Comparison of ENCODE assay signal across 9 cellular contexts in genomic region chr19:3146677-3147100, GRCh38. TPM values are rescaled to one million over a fixed set of nuclear protein-coding genes. Genes with fewer than 3 reads are reported as not detected.
A peak's percentile ranks its signal among the peaks of the same experiment; 100 is the strongest.
DNase-seq lines count a peak whose midpoint lies in the region; ATAC-seq and TF ChIP-seq lines count a peak whose summit lies in the region.
"Had no signal": no experiment of that assay in that cellular context is flagged by ENCODE, and none has a peak within 500 bp of the region (broad histone marks: within the 10 kb centered on the region; RNA-seq: fewer than 3 reads in every experiment).

No MANE protein-coding gene starts in this region.

- BruUV-seq in Caco-2 (replicated peaks; lab: Mats Ljungman, UMichigan) = no TSS peak

- H3K4me1 Mint-ChIP-seq in Caco-2 (ENCODE audit: low read depth, unreplicated experiment) = no peaks in the 10 kb centered on the region
- H3K4me1 Mint-ChIP-seq in activated naive CD8-positive, alpha-beta T cell treated with anti-CD3 and anti-CD28 coated beads for 36 hours = peaks cover 7% of the 10 kb centered on the region

- intact Hi-C loops in Caco-2 (cut with micrococcal nuclease; ENCODE audit: unreplicated experiment) = no loop called here

- H3K27ac Mint-ChIP-seq in Caco-2 (ENCODE audit: unreplicated experiment) = no peak overlapping the region
- H3K27ac Mint-ChIP-seq in activated naive CD8-positive, alpha-beta T cell treated with anti-CD3 and anti-CD28 coated beads for 36 hours = no peak overlapping the region

- no peak overlapping the region for H3K9ac ChIP-seq in liver (ENCODE audit: low read depth in 1 of 2, low read length in 2 of 2)

- H3K4me3 ChIP-seq in Caco-2 (ENCODE audit: low read depth, low read length) (no peak overlapping the region), liver (ENCODE audit: low read depth in 1 of 3, low read length in 3 of 3) (no peak overlapping the region)
- H3K4me3 ChIP-seq: HAP-1 had no signal

- H3K36me3 ChIP-seq in Caco-2 (ENCODE audit: control insufficient read depth, insufficient read depth, low read length) (no peaks in the 10 kb centered on the region), liver (ENCODE audit: control insufficient read depth in 4 of 4, insufficient read depth in 3 of 4, low read depth in 1 of 4, low read length in 3 of 4) (no peaks in the 10 kb centered on the region)
- H3K36me3 ChIP-seq: HAP-1 had no signal

- peak; percentile 56 to 64 for TF ChIP-seq CTCF in Caco-2 (IDR thresholded peaks at IDR 0.05; ENCODE audit: insufficient read depth in 1 of 2, low read depth in 1 of 2, low read length in 1 of 2, severe bottlenecking in 1 of 2, unreplicated experiment in 1 of 2)
- TF ChIP-seq CTCF in liver (IDR thresholded peaks at IDR 0.05; ENCODE audit: low read depth, low read length, missing input control) = peak; percentile 49

- WGBS in liver = 63% methylated on average over 5 of the region's 5 CpGs

- ATAC-seq in SK-N-SH treated with all-trans-retinoic acid at 6 μM for 48 hours = peak; percentile 47; the same call in 2 of the 3 replicates
- ATAC-seq in HG03175 (IDR thresholded peaks at IDR 0.05; ENCODE audit: unreplicated experiment) = no peak
- no peak for ATAC-seq in GM21717 (IDR thresholded peaks at IDR 0.05; ENCODE audit: unreplicated experiment)
- no peak for ATAC-seq in HG02970 (IDR thresholded peaks at IDR 0.05; ENCODE audit: low FRiP score, unreplicated experiment)

- POLR2A ChIA-PET in Caco-2 (lab: Charles Lee) = no interaction called here

- peak in 1 of 2 donors; percentile 37 for TF ChIP-seq RAD21 in liver (IDR thresholded peaks at IDR 0.05)

- H3K27me3 ChIP-seq in Caco-2 (replicated peaks; ENCODE audit: control insufficient read depth, insufficient read depth, low read length) (no peaks in the 10 kb centered on the region), liver (ENCODE audit: control insufficient read depth in 4 of 4, insufficient read depth in 4 of 4, low read length in 3 of 4) (no peaks in the 10 kb centered on the region)

- CTCF ChIA-PET in Caco-2 (lab: Charles Lee) = interaction anchor here (0.6 kb wide), 1 partner anchor 16 kb away, joined by 3 read pairs; no protein-coding TSS in a partner anchor

- peak in 1 of 2 experiments; percentile 56 for DNase-seq in Caco-2
- DNase-seq in activated naive CD8-positive, alpha-beta T cell treated with anti-CD3 and anti-CD28 coated beads for 36 hours = peak; percentile 65
- DNase-seq in stimulated activated naive CD4-positive, alpha-beta T cell treated with Interleukin-2 at 50 U/mL for 16 hours (lab: John Stamatoyannopoulos, UW) = peak; percentile 47

- H3K27me3 Mint-ChIP-seq in Caco-2 (ENCODE audit: insufficient read depth, unreplicated experiment) = peaks cover 7% of the 10 kb centered on the region
- peaks cover 2% of the 10 kb centered on the region for H3K27me3 Mint-ChIP-seq in activated naive CD8-positive, alpha-beta T cell treated with anti-CD3 and anti-CD28 coated beads for 36 hours

- H3K4me1 ChIP-seq in Caco-2 (no peaks in the 10 kb centered on the region), liver (ENCODE audit: control insufficient read depth in 4 of 4, insufficient read depth in 4 of 4, low read length in 3 of 4) (no peaks in the 10 kb centered on the region)
- H3K4me1 ChIP-seq: HAP-1 had no signal

- H3K36me3 Mint-ChIP-seq in Caco-2 (ENCODE audit: insufficient read depth, unreplicated experiment) = no peaks in the 10 kb centered on the region
- no peaks in the 10 kb centered on the region for H3K36me3 Mint-ChIP-seq in activated naive CD8-positive, alpha-beta T cell treated with anti-CD3 and anti-CD28 coated beads for 36 hours

- no peak overlapping the region for H3K4me3 Mint-ChIP-seq in Caco-2 (ENCODE audit: unreplicated experiment)
- H3K4me3 Mint-ChIP-seq in activated naive CD8-positive, alpha-beta T cell treated with anti-CD3 and anti-CD28 coated beads for 36 hours = no peak overlapping the region

- no peak overlapping the region for H3K27ac ChIP-seq in liver (ENCODE audit: low read depth in 1 of 2, low read length in 2 of 2)

- no peaks in the 10 kb centered on the region for H3K9me3 Mint-ChIP-seq in Caco-2 (ENCODE audit: unreplicated experiment)
- H3K9me3 Mint-ChIP-seq in activated naive CD8-positive, alpha-beta T cell treated with anti-CD3 and anti-CD28 coated beads for 36 hours = no peaks in the 10 kb centered on the region

- H3K9me3 ChIP-seq in Caco-2 (no peaks in the 10 kb centered on the region), liver (ENCODE audit: control insufficient read depth in 4 of 4, low read length in 3 of 4) (no peaks in the 10 kb centered on the region)
- H3K9me3 ChIP-seq: HAP-1 had no signal

TF ChIP-seq in SK-N-SH treated with all-trans-retinoic acid at 6 μM for 48 hours, 23 proteins besides CTCF, POLR2A, EP300 and RAD21:
- TF ChIP-seq CREB5 (CRISPR knock-in tag; IDR thresholded peaks at IDR 0.05; ENCODE audit: low read depth) = no peak

TF ChIP-seq in liver, 16 proteins besides CTCF, POLR2A, EP300 and RAD21 (continues in another document):
- no peak for TF ChIP-seq YY1 (IDR thresholded peaks at IDR 0.05)
- TF ChIP-seq SP1 (IDR thresholded peaks at IDR 0.05) = no peak
- no peak for TF ChIP-seq TAF1 (conservative IDR thresholded peaks at IDR 0.05)
- no peak for TF ChIP-seq REST (IDR thresholded peaks at IDR 0.05)
- no peak for TF ChIP-seq HNF4A (conservative IDR thresholded peaks at IDR 0.05)
- TF ChIP-seq RXRA (IDR thresholded peaks at IDR 0.05) = no peak
- TF ChIP-seq MAX (IDR thresholded peaks at IDR 0.05) = no peak
- TF ChIP-seq FOXA2 (IDR thresholded peaks at IDR 0.05) = no peak
- TF ChIP-seq ZBTB33 (IDR thresholded peaks at IDR 0.05) = no peak
- TF ChIP-seq NR2F2 (IDR thresholded peaks at IDR 0.05) = no peak
- no peak for TF ChIP-seq ATF3 (IDR thresholded peaks at IDR 0.05)
- no peak for TF ChIP-seq HNF4G (IDR thresholded peaks at IDR 0.05)
- TF ChIP-seq JUND (IDR thresholded peaks at IDR 0.05) = no peak
- TF ChIP-seq EGR1 (IDR thresholded peaks at IDR 0.05; ENCODE audit: low read depth in 2 of 2) = no peak

RNA-seq across cellular contexts. Expression of gene GNA15, which starts 10.9 kb away (rescaled TPM):
- total RNA-seq in Caco-2 (2022) (not detected in 2 replicates), liver (10 to 100 TPM in 1 of 2 donors, 1 to 10 TPM in 1; 1.6 to 10.4 TPM)
- total RNA-seq in activated naive CD8-positive, alpha-beta T cell treated with anti-CD3 and anti-CD28 coated beads for 36 hours = 1 to 10 TPM; 7.5 to 7.8 TPM
- polyA plus RNA-seq in liver = 1 to 10 TPM in 1 of 2 donors, under 1 TPM in 1; 0.11 to 1.2 TPM

RNA-seq across cellular contexts. Expression of gene S1PR4, which starts 31.9 kb away (rescaled TPM):
- total RNA-seq in Caco-2 (2022) = not detected in 2 replicates
- total RNA-seq in activated naive CD8-positive, alpha-beta T cell treated with anti-CD3 and anti-CD28 coated beads for 36 hours = 10 to 100 TPM; 37.5 to 42.7 TPM
- total RNA-seq in liver = 10 to 100 TPM in 1 of 2 donors, 1 to 10 TPM in 1; 3.1 to 11.0 TPM
- polyA plus RNA-seq in liver = 1 to 10 TPM in 1 of 2 donors, under 1 TPM in 1; 0.93 to 1.2 TPM

RNA-seq across cellular contexts. Expression of gene NCLN, which starts 39.0 kb away (rescaled TPM):
- total RNA-seq in Caco-2 (2022) (87.3 and 94.2 TPM in 2 replicates), liver (10 to 100 TPM; 29.5 to 42.6 TPM)
- 10 to 100 TPM; 86.5 to 91.3 TPM for total RNA-seq in activated naive CD8-positive, alpha-beta T cell treated with anti-CD3 and anti-CD28 coated beads for 36 hours
- polyA plus RNA-seq in liver = 10 to 100 TPM; 34.2 to 50.8 TPM

RNA-seq across cellular contexts. Expression of gene GNA11, which starts 52.5 kb away (rescaled TPM):
- total RNA-seq in Caco-2 (2022) (50.0 and 50.7 TPM in 2 replicates), liver (10 to 100 TPM; 16.9 to 19.6 TPM)
- 1 to 10 TPM; 4.5 to 4.6 TPM for total RNA-seq in activated naive CD8-positive, alpha-beta T cell treated with anti-CD3 and anti-CD28 coated beads for 36 hours
- polyA plus RNA-seq in liver = 10 to 100 TPM; 12.5 to 20.2 TPM
